In genomic region chrX:107700317-107700774, GRCh38 we compare ENCODE assay signal across 7 cellular contexts.
DNase-seq lines count a peak whose midpoint lies in the region; ATAC-seq and TF ChIP-seq lines count a peak whose summit lies in the region.

No MANE protein-coding gene starts in this region.

- H3K4me3 ChIP-seq in Loucy (ENCODE audit: low read length, poor library complexity, severe bottlenecking) (no peak overlapping the region), cardiac fibroblast (replicated peaks in 1 of 2; ENCODE audit: low read depth in 2 of 2, low read length in 2 of 2) (no peak overlapping the region), tibial artery (no peak overlapping the region)

- ATAC-seq in activated CD8-positive, alpha-beta T cell treated with anti-CD3 and anti-CD28 coated beads for 36 hours = no peak

- H3K9me3 Mint-ChIP-seq in activated naive CD4-positive, alpha-beta T cell treated with anti-CD3 and anti-CD28 coated beads for 36 hours = no peaks in the 10 kb centered on the region
- H3K9me3 Mint-ChIP-seq in activated CD8-positive, alpha-beta T cell treated with anti-CD3 and anti-CD28 coated beads for 36 hours = no peaks in the 10 kb centered on the region

- H3F3A ChIP-seq in Loucy (ENCODE audit: low read depth) = no peaks in the 10 kb centered on the region

- peak overlapping the region; percentile 57 for H3K27ac ChIP-seq in layer of hippocampus (ENCODE audit: low read depth, low read length)
- peak overlapping the region; percentile 65 to 67 for H3K27ac ChIP-seq in tibial artery

- no peaks in the 10 kb centered on the region for H3K36me3 Mint-ChIP-seq in activated naive CD4-positive, alpha-beta T cell treated with anti-CD3 and anti-CD28 coated beads for 36 hours (ENCODE audit: low read depth)
- no peaks in the 10 kb centered on the region for H3K36me3 Mint-ChIP-seq in activated CD8-positive, alpha-beta T cell treated with anti-CD3 and anti-CD28 coated beads for 36 hours (ENCODE audit: low read depth)

- H3K9me3 ChIP-seq in Loucy (ENCODE audit: insufficient read depth, low read depth, low read length) = no peaks in the 10 kb centered on the region
- H3K9me3 ChIP-seq in tibial artery = no peaks in the 10 kb centered on the region

- no peak overlapping the region for H3K9ac ChIP-seq in Loucy (ENCODE audit: low read depth, low read length, poor library complexity, severe bottlenecking)

- H3K36me3 ChIP-seq in Loucy (ENCODE audit: insufficient read depth, low read length) = no peaks in the 10 kb centered on the region
- no peaks in the 10 kb centered on the region for H3K36me3 ChIP-seq in tibial artery

- no peaks in the 10 kb centered on the region for H3K27me3 Mint-ChIP-seq in activated naive CD4-positive, alpha-beta T cell treated with anti-CD3 and anti-CD28 coated beads for 36 hours (ENCODE audit: low read depth)
- no peaks in the 10 kb centered on the region for H3K27me3 Mint-ChIP-seq in activated CD8-positive, alpha-beta T cell treated with anti-CD3 and anti-CD28 coated beads for 36 hours

- H3K9me2 ChIP-seq in Loucy (replicated peaks; ENCODE audit: low read depth, low read length) = no peaks in the 10 kb centered on the region

- DNase-seq in cardiac fibroblast (ENCODE audit: low read depth in 2 of 2) (peak; percentile 82 to 84), tibial artery (peak; percentile 73 to 75), AML-193 (lab: John Stamatoyannopoulos, UW) (no peak)
- DNase-seq in activated naive CD4-positive, alpha-beta T cell treated with anti-CD3 and anti-CD28 coated beads for 36 hours = no peak
- DNase-seq in activated CD8-positive, alpha-beta T cell treated with anti-CD3 and anti-CD28 coated beads for 36 hours = no peak

- CTCF ChIA-PET in activated naive CD4-positive, alpha-beta T cell treated with anti-CD3 and anti-CD28 coated beads for 36 hours (lab: Charles Lee) = no interaction called here
- CTCF ChIA-PET in activated CD8-positive, alpha-beta T cell treated with anti-CD3 and anti-CD28 coated beads for 36 hours (lab: Charles Lee) = interaction anchor here (1.6 kb wide), 1 partner anchor 45 kb away, joined by 4 read pairs; no protein-coding TSS in a partner anchor

- H3K4me1 ChIP-seq in Loucy (ENCODE audit: insufficient read depth, low read length, poor library complexity, severe bottlenecking) = peaks cover 29% of the 10 kb centered on the region
- peaks cover 0 to 24% (median 6%) of the 10 kb centered on the region in 4 donors for H3K4me1 ChIP-seq in tibial artery

- peaks cover 11% of the 10 kb centered on the region for H3K4me1 Mint-ChIP-seq in activated naive CD4-positive, alpha-beta T cell treated with anti-CD3 and anti-CD28 coated beads for 36 hours (ENCODE audit: low read depth)
- H3K4me1 Mint-ChIP-seq in activated CD8-positive, alpha-beta T cell treated with anti-CD3 and anti-CD28 coated beads for 36 hours (ENCODE audit: low read depth) = peaks cover 10% of the 10 kb centered on the region

- intact Hi-C loops in tibial artery (cut with DNase I; ENCODE audit: low total_unique reads) = no loop called here
- intact Hi-C loops in activated naive CD4-positive, alpha-beta T cell treated with anti-CD3 and anti-CD28 coated beads for 36 hours (cut with micrococcal nuclease) = no loop called here
- intact Hi-C loops in activated CD8-positive, alpha-beta T cell treated with anti-CD3 and anti-CD28 coated beads for 36 hours (cut with micrococcal nuclease) = no loop called here

- no peaks in the 10 kb centered on the region for H4K20me1 ChIP-seq in Loucy (ENCODE audit: insufficient read depth, low read length, poor library complexity, severe bottlenecking)

- peak overlapping the region; percentile 32 for H3K4me2 ChIP-seq in Loucy (ENCODE audit: low read depth, low read length, poor library complexity, severe bottlenecking)

- H3K4me3 Mint-ChIP-seq in activated naive CD4-positive, alpha-beta T cell treated with anti-CD3 and anti-CD28 coated beads for 36 hours = no peak overlapping the region
- H3K4me3 Mint-ChIP-seq in activated CD8-positive, alpha-beta T cell treated with anti-CD3 and anti-CD28 coated beads for 36 hours = no peak overlapping the region

- H3K27me3 ChIP-seq in Loucy (ENCODE audit: insufficient read depth, low read length, poor library complexity, severe bottlenecking) = no peaks in the 10 kb centered on the region
- H3K27me3 ChIP-seq in layer of hippocampus (ENCODE audit: control insufficient read depth, insufficient read depth, low read length) = no peaks in the 10 kb centered on the region
- no peaks in the 10 kb centered on the region for H3K27me3 ChIP-seq in tibial artery

- H3K27ac Mint-ChIP-seq in activated naive CD4-positive, alpha-beta T cell treated with anti-CD3 and anti-CD28 coated beads for 36 hours = no peak overlapping the region
- no peak overlapping the region for H3K27ac Mint-ChIP-seq in activated CD8-positive, alpha-beta T cell treated with anti-CD3 and anti-CD28 coated beads for 36 hours

- H3K79me2 ChIP-seq in Loucy (ENCODE audit: insufficient read depth, low read length) = peaks cover 12% of the 10 kb centered on the region; the same call in 1 of the 2 replicates

- TF ChIP-seq CTCF in Loucy (conservative IDR thresholded peaks at IDR 0.05; ENCODE audit: low read length) (no peak), cardiac fibroblast (IDR thresholded peaks at IDR 0.05; ENCODE audit: low read depth, low read length) (no peak), tibial artery (IDR thresholded peaks at IDR 0.05) (no peak)
- TF ChIP-seq CTCF in activated CD8-positive, alpha-beta T cell treated with anti-CD3 and anti-CD28 coated beads for 36 hours (IDR thresholded peaks at IDR 0.05) = no peak

- peak overlapping the region; percentile 64 for H2AFZ ChIP-seq in Loucy (ENCODE audit: low read length)

- POLR2A ChIA-PET in activated CD8-positive, alpha-beta T cell treated with anti-CD3 and anti-CD28 coated beads for 36 hours (lab: Charles Lee) = no interaction called here

Comparison
In these comparisons a context has a peak if more than half of its experiments do, and no peak if none do; other contexts are left out.
1. DNase-seq: peak in cardiac fibroblast (2 of 2) and tibial artery (2 of 2); none in activated naive CD4-positive, alpha-beta T cell treated with anti-CD3 and anti-CD28 coated beads for 36 hours (single experiment), AML-193 (0 of 2) and activated CD8-positive, alpha-beta T cell treated with anti-CD3 and anti-CD28 coated beads for 36 hours (single experiment).